8 cellular contexts compared by ENCODE assay signal in the genomic region with DNA sequence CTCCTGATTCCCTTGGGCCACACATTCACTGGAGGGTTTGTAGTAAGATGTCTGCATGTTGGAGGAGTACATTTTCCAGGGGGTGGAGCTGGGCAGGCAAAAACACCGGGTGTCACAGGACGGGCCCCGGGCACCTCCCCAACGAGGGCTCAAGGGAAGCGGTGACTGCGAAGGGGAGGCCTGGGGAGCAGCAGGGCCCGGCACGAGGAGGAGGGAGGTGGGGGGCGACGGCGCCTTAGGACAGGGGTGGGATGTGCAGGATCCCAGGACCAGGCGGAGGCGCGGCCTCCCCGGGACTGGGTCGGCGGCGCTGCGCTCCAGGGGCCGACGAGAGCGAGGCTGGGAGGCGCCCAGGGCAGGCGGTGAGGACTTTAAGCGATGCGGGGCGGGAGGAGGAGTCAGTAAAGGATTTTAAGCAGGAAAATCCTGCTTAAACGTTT. TPM values are rescaled to one million over a fixed set of nuclear protein-coding genes. Genes with fewer than 3 reads are reported as not detected.
DNase-seq lines count a peak whose midpoint lies in the region; ATAC-seq, FAIRE-seq and TF ChIP-seq lines count a peak whose summit lies in the region.
"Had no signal": no experiment of that assay in that cellular context is flagged by ENCODE, and none has a peak within 500 bp of the region (broad histone marks: within the 10 kb centered on the region; RNA-seq: fewer than 3 reads in every experiment).

No MANE protein-coding gene starts in this region.

- H3K9ac ChIP-seq in astrocyte (ENCODE audit: low read length): peak overlapping the region; percentile 96
- peak overlapping the region; percentile 88 for H3K9ac ChIP-seq in iPS-18a (ENCODE audit: low read length)
- peak overlapping the region; percentile 66 for H3K9ac ChIP-seq in smooth muscle cell (ENCODE audit: low read depth)

- CTCF ChIA-PET in RWPE1 (lab: Yijun Ruan, JAX): interaction anchor here (0.6 kb wide), 2 partner anchors 176 to 538 kb away, joined by 3 to 4 read pairs; no protein-coding TSS in a partner anchor

- POLR2A ChIA-PET in RWPE1 (lab: Yijun Ruan, JAX; ENCODE audit: low non-redundant PET): no interaction called here

- no peak for TF ChIP-seq CTCF in RWPE1 (conservative IDR thresholded peaks at IDR 0.05; ENCODE audit: low read depth)
- TF ChIP-seq CTCF in astrocyte (IDR thresholded peaks at IDR 0.05; ENCODE audit: insufficient read depth, low read depth, low read length): no peak
- no peak for TF ChIP-seq CTCF in smooth muscle cell (IDR thresholded peaks at IDR 0.05; ENCODE audit: borderline replicate concordance, insufficient read depth, poor library complexity, severe bottlenecking)

- H3K27ac ChIP-seq in RWPE1 (peak overlapping the region; percentile 87), astrocyte (ENCODE audit: low read depth, low read length) (peak overlapping the region; percentile 90), iPS-18a (ENCODE audit: low read length) (no peak overlapping the region), smooth muscle cell (ENCODE audit: low read depth) (peak overlapping the region; percentile 72)

- H4K20me1 ChIP-seq in astrocyte (ENCODE audit: insufficient read depth, low read length): peaks cover 9% of the 10 kb centered on the region
- peaks cover 47% of the 10 kb centered on the region for H4K20me1 ChIP-seq in smooth muscle cell (ENCODE audit: low read depth)

- H3K27me3 Mint-ChIP-seq in astrocyte (ENCODE audit: low read depth, unreplicated experiment): no peaks in the 10 kb centered on the region

- H3K4me3 Mint-ChIP-seq in astrocyte (ENCODE audit: unreplicated experiment): peak overlapping the region; percentile 91

- ATAC-seq in HG02884 (IDR thresholded peaks at IDR 0.05; ENCODE audit: unreplicated experiment) (peak; percentile 11), GM18868 (IDR thresholded peaks at IDR 0.05; ENCODE audit: unreplicated experiment) (no peak)

- H3K36me3 ChIP-seq in astrocyte (ENCODE audit: insufficient read depth, low read length) (peaks cover 4% of the 10 kb centered on the region), iPS-18a (ENCODE audit: control insufficient read depth, low read depth, low read length) (no peaks in the 10 kb centered on the region), smooth muscle cell (ENCODE audit: low read depth) (no peaks in the 10 kb centered on the region)

- H3K4me1 ChIP-seq in astrocyte (ENCODE audit: insufficient read depth, low read length) (no peaks in the 10 kb centered on the region), iPS-18a (ENCODE audit: control insufficient read depth, low read depth, low read length) (no peaks in the 10 kb centered on the region), smooth muscle cell (ENCODE audit: low read depth) (peaks cover 12% of the 10 kb centered on the region)

- H3K9me3 Mint-ChIP-seq in astrocyte (ENCODE audit: unreplicated experiment): no peaks in the 10 kb centered on the region

- H3K27ac Mint-ChIP-seq in astrocyte (ENCODE audit: unreplicated experiment): peak overlapping the region; percentile 96

- DNase-seq in GM12892 (ENCODE audit: insufficient read length) (peak; percentile 33), RWPE1 (ENCODE audit: low spot score) (peak; percentile 20), astrocyte (ENCODE audit: low read depth) (peak; percentile 10), smooth muscle cell (lab: John Stamatoyannopoulos, UW; ENCODE audit: unreplicated experiment) (peak; percentile 34)

- H3K4me2 ChIP-seq in astrocyte (ENCODE audit: low read length): peak overlapping the region; percentile 89
- H3K4me2 ChIP-seq in smooth muscle cell: peak overlapping the region; percentile 92

- WGBS in smooth muscle cell (ENCODE audit: low lambda C conversion rate): under 1% methylated on average over 26 of the region's 28 CpGs

- FAIRE-seq in GM12892 (lab: Jason Lieb, UNC) (no peak), astrocyte (lab: Jason Lieb, UNC) (no peak)

- no peaks in the 10 kb centered on the region for H3K27me3 ChIP-seq in astrocyte (ENCODE audit: insufficient read depth, low read length)
- H3K27me3 ChIP-seq in iPS-18a (ENCODE audit: control insufficient read depth, insufficient read depth, low read length): peaks cover 3% of the 10 kb centered on the region
- H3K27me3 ChIP-seq in smooth muscle cell (ENCODE audit: low read depth): no peaks in the 10 kb centered on the region

- H2AFZ ChIP-seq in astrocyte (ENCODE audit: low read depth, low read length) (peak overlapping the region; percentile 93), smooth muscle cell (ENCODE audit: low read depth) (peak overlapping the region; percentile 17)

- H3K36me3 Mint-ChIP-seq in astrocyte (ENCODE audit: low read depth, unreplicated experiment): peaks cover 17% of the 10 kb centered on the region

- H3K9me3 ChIP-seq in astrocyte (ENCODE audit: insufficient read depth, low read depth, low read length) (no peaks in the 10 kb centered on the region), iPS-18a (ENCODE audit: control insufficient read depth, low read depth, low read length) (no peaks in the 10 kb centered on the region), smooth muscle cell (replicated peaks; ENCODE audit: low read depth) (no peaks in the 10 kb centered on the region)

- no peak for TF ChIP-seq POLR2A in GM12892 (IDR thresholded peaks at IDR 0.05; ENCODE audit: low read depth, low read length)

- peaks cover 4% of the 10 kb centered on the region for H3F3A ChIP-seq in smooth muscle cell (ENCODE audit: low read depth)

- H3K4me3 ChIP-seq in astrocyte (ENCODE audit: insufficient read depth, low read depth, low read length) (peak overlapping the region; percentile 97), iPS-18a (ENCODE audit: low read length) (peak overlapping the region; percentile 87), smooth muscle cell (peak overlapping the region; percentile 63)

- peaks cover 5% of the 10 kb centered on the region for H3K4me1 Mint-ChIP-seq in astrocyte (ENCODE audit: low read depth, unreplicated experiment)

- peaks cover 40% of the 10 kb centered on the region for H3K79me2 ChIP-seq in astrocyte (ENCODE audit: insufficient read depth, low read length)
- H3K79me2 ChIP-seq in smooth muscle cell (ENCODE audit: low read depth): peaks cover 48% of the 10 kb centered on the region

RNA-seq across cellular contexts. Expression of a gene that starts 0.5 kb away (rescaled TPM):
- 25.9 TPM for polyA plus RNA-seq in GM12892 (2012; ENCODE audit: missing spikeins)
- 30.2 and 31.3 TPM in 2 replicates for total RNA-seq in astrocyte
- 36.0 and 37.8 TPM in 2 replicates for total RNA-seq in smooth muscle cell
- 18.5 and 22.3 TPM in 2 replicates for polyA plus RNA-seq in smooth muscle cell

RNA-seq across cellular contexts. Expression of a gene that starts 30.0 kb away (rescaled TPM):
- polyA plus RNA-seq in GM12892 (2012; ENCODE audit: missing spikeins): 0.78 TPM
- total RNA-seq in astrocyte (8.7 TPM in 2 replicates), smooth muscle cell (14.8 and 48.7 TPM in 2 replicates)
- 6.7 and 12.4 TPM in 2 replicates for polyA plus RNA-seq in smooth muscle cell

RNA-seq across cellular contexts. Expression of a gene that starts 56.1 kb away (rescaled TPM):
- polyA plus RNA-seq in GM12892 (2012; ENCODE audit: missing spikeins): 4.9 TPM
- total RNA-seq in astrocyte (10.1 and 10.6 TPM in 2 replicates), smooth muscle cell (9.9 and 17.8 TPM in 2 replicates)
- 4.5 and 4.7 TPM in 2 replicates for polyA plus RNA-seq in smooth muscle cell

RNA-seq across cellular contexts. Expression of a gene that starts 58.2 kb away (rescaled TPM):
- not detected for polyA plus RNA-seq in GM12892 (2012; ENCODE audit: missing spikeins)
- total RNA-seq in astrocyte (0.17 TPM in 1 of 2 replicates, not detected in the other), smooth muscle cell (0.09 TPM in 2 replicates)
- not detected in 2 replicates for polyA plus RNA-seq in smooth muscle cell
- total RNA-seq: dermis microvascular lymphatic vessel endothelial cell had no signal
